In the genomic region with DNA sequence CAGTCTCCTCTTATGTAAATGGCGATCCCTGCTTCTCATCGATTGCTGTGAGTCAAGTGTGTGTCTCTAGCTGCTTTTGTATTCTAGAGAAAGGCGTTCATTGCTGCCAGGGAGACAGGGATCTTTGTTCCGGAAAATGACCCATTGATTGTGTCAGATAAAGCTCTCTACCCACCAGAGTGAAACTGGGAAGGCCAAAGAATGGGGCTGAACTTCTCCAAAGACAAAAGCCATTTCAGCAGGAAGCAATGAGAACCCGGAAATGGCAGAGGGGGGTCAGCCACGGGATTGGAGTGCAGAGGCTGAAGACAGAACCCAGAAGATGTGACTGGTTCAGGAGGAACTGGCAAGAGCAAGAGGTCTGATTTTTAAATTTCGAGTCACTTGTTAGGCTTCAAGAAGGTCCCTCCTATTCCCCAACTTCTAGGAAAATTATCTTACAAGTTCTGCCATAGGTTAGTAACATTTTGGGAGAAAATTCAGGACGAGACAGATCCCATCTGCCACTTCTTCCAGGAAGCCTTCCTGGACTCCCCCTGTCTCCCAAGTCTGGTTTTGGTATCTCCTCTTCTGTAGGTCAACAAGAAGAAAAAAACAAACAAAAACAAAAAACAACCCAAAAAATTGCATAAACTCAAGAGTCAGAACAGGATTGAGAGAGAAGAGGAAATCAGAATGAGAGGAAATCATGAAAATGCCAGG, we compare ENCODE assay signal across 12 cellular contexts.
DNase-seq lines count a peak whose midpoint lies in the region; ATAC-seq and TF ChIP-seq lines count a peak whose summit lies in the region.
"Had no signal": no experiment of that assay in that cellular context is flagged by ENCODE, and none has a peak within 500 bp of the region (broad histone marks: within the 10 kb centered on the region; RNA-seq: fewer than 3 reads in every experiment).

No MANE protein-coding gene starts in this region.

- H3K36me3 Mint-ChIP-seq in neural crest cell (ENCODE audit: low read depth): no peaks in the 10 kb centered on the region
- H3K36me3 Mint-ChIP-seq in stimulated activated effector memory CD8-positive, alpha-beta T cell treated with anti-CD3 and anti-CD28 coated beads, Interleukin-12 subunit alpha, Interleukin-12 subunit beta, amount 100 ng/mL, for 72 hours: no peaks in the 10 kb centered on the region
- H3K36me3 Mint-ChIP-seq in activated T-helper 1 cell treated with anti-CD3 and anti-CD28 coated beads, Interleukin-12 subunit alpha, Interleukin-12 subunit beta, Interleukin-2, Interleukin-4 antibody, amounts not matched to agents 30 ng/mL and 10 ng/mL and 1 ng/mL, durations not matched to agents 14 hours and 24 hours and 36 hours (ENCODE audit: low read depth): no peaks in the 10 kb centered on the region
- H3K36me3 Mint-ChIP-seq: CD4-positive, alpha-beta memory T cell had no signal

- DNase-seq in EH (ENCODE audit: low read depth) (peak; percentile 16), globus pallidus (ENCODE audit: low spot score) (peak; percentile 98), neural crest cell (ENCODE audit: low read depth, low spot score) (no peak)
- DNase-seq in stimulated activated effector memory CD8-positive, alpha-beta T cell treated with anti-CD3 and anti-CD28 coated beads, Interleukin-12 subunit alpha, Interleukin-12 subunit beta, amount 100 ng/mL, for 72 hours (ENCODE audit: low spot score in 2 of 2): no peak
- no peak for DNase-seq in stimulated activated CD4-positive, alpha-beta T cell treated with anti-CD3 and anti-CD28 coated beads, Interleukin-4, amount 100 ng/mL, for 1 hour
- DNase-seq in activated T-helper 1 cell treated with anti-CD3 and anti-CD28 coated beads, Interleukin-12 subunit alpha, Interleukin-12 subunit beta, Interleukin-2, Interleukin-4 antibody, amounts not matched to agents 30 ng/mL and 10 ng/mL and 1 ng/mL, durations not matched to agents 14 hours and 24 hours and 36 hours (ENCODE audit: low spot score): no peak
- DNase-seq: CD4-positive, alpha-beta memory T cell; NCI-H2081 treated with DMSO at 0.1 percent for 48 hours; spleen had no signal

- H3K27ac Mint-ChIP-seq in neural crest cell (ENCODE audit: unreplicated experiment): peak overlapping the region; percentile 47
- no peak overlapping the region for H3K27ac Mint-ChIP-seq in stimulated activated effector memory CD8-positive, alpha-beta T cell treated with anti-CD3 and anti-CD28 coated beads, Interleukin-12 subunit alpha, Interleukin-12 subunit beta, amount 100 ng/mL, for 72 hours
- no peak overlapping the region for H3K27ac Mint-ChIP-seq in activated T-helper 1 cell treated with anti-CD3 and anti-CD28 coated beads, Interleukin-12 subunit alpha, Interleukin-12 subunit beta, Interleukin-2, Interleukin-4 antibody, amounts not matched to agents 30 ng/mL and 10 ng/mL and 1 ng/mL, durations not matched to agents 14 hours and 24 hours and 36 hours

- peak overlapping the region; percentile 56 for H2AFZ ChIP-seq in OCI-LY3 (ENCODE audit: low read depth, low read length)

- no peaks in the 10 kb centered on the region for H4K20me1 ChIP-seq in OCI-LY3 (ENCODE audit: insufficient read depth, low read length)

- no peak overlapping the region for H3K27ac ChIP-seq in OCI-LY3 (ENCODE audit: low read length)

- peaks cover 23% of the 10 kb centered on the region for H3K4me1 ChIP-seq in OCI-LY3 (ENCODE audit: low read length)

- H3K36me3 ChIP-seq in OCI-LY3 (replicated peaks; ENCODE audit: low read depth, low read length): no peaks in the 10 kb centered on the region
- H3K36me3 ChIP-seq: spleen had no signal

- H3K9ac ChIP-seq in OCI-LY3 (ENCODE audit: low read length): no peak overlapping the region

- TF ChIP-seq CTCF in OCI-LY3 (IDR thresholded peaks at IDR 0.05; ENCODE audit: low read depth, low read length): no peak
- TF ChIP-seq CTCF in neural crest cell (conservative IDR thresholded peaks at IDR 0.05): no peak

- H3K4me3 Mint-ChIP-seq in neural crest cell: no peak overlapping the region
- no peak overlapping the region for H3K4me3 Mint-ChIP-seq in stimulated activated effector memory CD8-positive, alpha-beta T cell treated with anti-CD3 and anti-CD28 coated beads, Interleukin-12 subunit alpha, Interleukin-12 subunit beta, amount 100 ng/mL, for 72 hours
- H3K4me3 Mint-ChIP-seq in activated T-helper 1 cell treated with anti-CD3 and anti-CD28 coated beads, Interleukin-12 subunit alpha, Interleukin-12 subunit beta, Interleukin-2, Interleukin-4 antibody, amounts not matched to agents 30 ng/mL and 10 ng/mL and 1 ng/mL, durations not matched to agents 14 hours and 24 hours and 36 hours: no peak overlapping the region
- H3K4me3 Mint-ChIP-seq: CD4-positive, alpha-beta memory T cell; central memory CD8-positive, alpha-beta T cell had no signal

- H3K4me2 ChIP-seq in OCI-LY3 (ENCODE audit: low read length): no peak overlapping the region

- intact Hi-C loops in activated T-helper 1 cell treated with anti-CD3 and anti-CD28 coated beads, Interleukin-12 subunit alpha, Interleukin-12 subunit beta, Interleukin-2, Interleukin-4 antibody, amounts not matched to agents 30 ng/mL and 10 ng/mL and 1 ng/mL, durations not matched to agents 14 hours and 24 hours and 36 hours (cut with micrococcal nuclease): no loop called here

- no peak overlapping the region for H3K4me3 ChIP-seq in OCI-LY3 (ENCODE audit: low read length)
- H3K4me3 ChIP-seq: spleen had no signal

- H3K4me1 Mint-ChIP-seq in neural crest cell: peaks cover 54% of the 10 kb centered on the region
- peaks cover 4% of the 10 kb centered on the region for H3K4me1 Mint-ChIP-seq in stimulated activated effector memory CD8-positive, alpha-beta T cell treated with anti-CD3 and anti-CD28 coated beads, Interleukin-12 subunit alpha, Interleukin-12 subunit beta, amount 100 ng/mL, for 72 hours
- no peaks in the 10 kb centered on the region for H3K4me1 Mint-ChIP-seq in activated T-helper 1 cell treated with anti-CD3 and anti-CD28 coated beads, Interleukin-12 subunit alpha, Interleukin-12 subunit beta, Interleukin-2, Interleukin-4 antibody, amounts not matched to agents 30 ng/mL and 10 ng/mL and 1 ng/mL, durations not matched to agents 14 hours and 24 hours and 36 hours (ENCODE audit: low read depth)

- peaks cover 3% of the 10 kb centered on the region for H3K27me3 Mint-ChIP-seq in neural crest cell (ENCODE audit: low read depth)
- peaks cover 1% of the 10 kb centered on the region for H3K27me3 Mint-ChIP-seq in activated T-helper 1 cell treated with anti-CD3 and anti-CD28 coated beads, Interleukin-12 subunit alpha, Interleukin-12 subunit beta, Interleukin-2, Interleukin-4 antibody, amounts not matched to agents 30 ng/mL and 10 ng/mL and 1 ng/mL, durations not matched to agents 14 hours and 24 hours and 36 hours (ENCODE audit: insufficient read depth)

- peaks cover 3% of the 10 kb centered on the region; the same call in 1 of the 2 replicates for H3K27me3 ChIP-seq in OCI-LY3 (ENCODE audit: low read depth, low read length)

- no peaks in the 10 kb centered on the region for H3K9me3 Mint-ChIP-seq in neural crest cell
- H3K9me3 Mint-ChIP-seq in stimulated activated effector memory CD8-positive, alpha-beta T cell treated with anti-CD3 and anti-CD28 coated beads, Interleukin-12 subunit alpha, Interleukin-12 subunit beta, amount 100 ng/mL, for 72 hours: no peaks in the 10 kb centered on the region
- H3K9me3 Mint-ChIP-seq in activated T-helper 1 cell treated with anti-CD3 and anti-CD28 coated beads, Interleukin-12 subunit alpha, Interleukin-12 subunit beta, Interleukin-2, Interleukin-4 antibody, amounts not matched to agents 30 ng/mL and 10 ng/mL and 1 ng/mL, durations not matched to agents 14 hours and 24 hours and 36 hours: no peaks in the 10 kb centered on the region
- H3K9me3 Mint-ChIP-seq: central memory CD8-positive, alpha-beta T cell had no signal

- no peaks in the 10 kb centered on the region for H3K79me2 ChIP-seq in OCI-LY3 (ENCODE audit: low read length)

- no peaks in the 10 kb centered on the region for H3K9me3 ChIP-seq in OCI-LY3 (ENCODE audit: insufficient read depth, low read length)
- H3K9me3 ChIP-seq: spleen had no signal

- ATAC-seq in stimulated activated effector memory CD8-positive, alpha-beta T cell treated with anti-CD3 and anti-CD28 coated beads, Interleukin-12 subunit alpha, Interleukin-12 subunit beta, amount 100 ng/mL, for 72 hours: no peak
- no peak for ATAC-seq in GM19467 (IDR thresholded peaks at IDR 0.05; ENCODE audit: unreplicated experiment)

Comparison
In these comparisons a context has a peak if more than half of its experiments do, and no peak if none do; other contexts are left out.
1. DNase-seq: peak in EH (single experiment) and globus pallidus (single experiment); none in neural crest cell (single experiment), stimulated activated effector memory CD8-positive, alpha-beta T cell treated with anti-CD3 and anti-CD28 coated beads, Interleukin-12 subunit alpha, Interleukin-12 subunit beta, amount 100 ng/mL, for 72 hours (0 of 2), stimulated activated CD4-positive, alpha-beta T cell treated with anti-CD3 and anti-CD28 coated beads, Interleukin-4, amount 100 ng/mL, for 1 hour (single experiment) and activated T-helper 1 cell treated with anti-CD3 and anti-CD28 coated beads, Interleukin-12 subunit alpha, Interleukin-12 subunit beta, Interleukin-2, Interleukin-4 antibody, amounts not matched to agents 30 ng/mL and 10 ng/mL and 1 ng/mL, durations not matched to agents 14 hours and 24 hours and 36 hours (single experiment).